Comparison of ENCODE assay signal across 22 cellular contexts in the genomic region with DNA sequence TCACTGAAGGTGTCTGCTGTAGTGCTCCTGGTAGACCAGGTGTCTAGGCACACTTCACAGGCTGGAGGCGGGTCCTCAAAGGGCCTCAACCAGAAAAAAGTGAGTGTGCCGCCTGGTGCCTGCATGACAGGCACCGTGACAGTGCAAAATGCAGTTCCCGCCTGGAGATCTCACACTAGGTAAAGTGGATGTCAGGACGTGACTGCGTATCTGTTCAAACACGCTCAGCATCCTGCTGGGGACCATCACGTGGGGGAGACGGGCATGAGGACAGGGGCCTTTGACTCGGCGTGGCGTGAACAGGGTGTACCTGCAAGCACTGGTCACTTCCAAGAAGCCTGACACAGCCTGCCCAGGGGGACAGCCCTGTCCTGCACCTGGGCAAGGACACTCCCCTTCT. TPM values are rescaled to one million over a fixed set of nuclear protein-coding genes. Genes with fewer than 3 reads are reported as not detected.
"Had no signal": no experiment of that assay in that cellular context is flagged by ENCODE, and none has a peak within 500 bp of the region (broad histone marks: within the 10 kb centered on the region; RNA-seq: fewer than 3 reads in every experiment).

No MANE protein-coding gene starts in this region.

- DNase-seq: IMR-90, Kasumi-1, MM.1S, NCI-H1048, NCI-H1105, NCI-H1436 treated with DMSO at 0.1 percent for 48 hours, NCI-H1694, NCI-H187 treated with DMSO at 0.1 percent for 48 hours, NCI-H2029 treated with DMSO at 0.1 percent for 48 hours, NCI-H2171 treated with DMSO at 0.1 percent for 48 hours, NCI-H345, NCI-H446 treated with DMSO at 0.1 percent for 48 hours, NCI-H510A treated with DMSO at 0.1 percent for 48 hours, NCI-H526, Right ventricle myocardium superior, RPMI8226, SIG-M5 had no signal

- H3K9me3 ChIP-seq: SJSA1 had no signal

- FAIRE-seq: RCC 7860 had no signal

- H3K4me3 ChIP-seq: SJSA1, SK-N-MC had no signal

- H3K9ac ChIP-seq: KMS-11 had no signal

- H3K4me1 ChIP-seq: SJSA1 had no signal

- H3K27ac ChIP-seq: KMS-11, SJSA1, SK-N-MC had no signal

- H3K36me3 ChIP-seq: SJSA1 had no signal

- H3K4me2 ChIP-seq: KMS-11 had no signal

RNA-seq across cellular contexts. Expression of a gene that starts 32.3 kb away (rescaled TPM):
- total RNA-seq: HT-29, SJSA1 had no signal
